11 cellular contexts compared by ENCODE assay signal in the genomic region with DNA sequence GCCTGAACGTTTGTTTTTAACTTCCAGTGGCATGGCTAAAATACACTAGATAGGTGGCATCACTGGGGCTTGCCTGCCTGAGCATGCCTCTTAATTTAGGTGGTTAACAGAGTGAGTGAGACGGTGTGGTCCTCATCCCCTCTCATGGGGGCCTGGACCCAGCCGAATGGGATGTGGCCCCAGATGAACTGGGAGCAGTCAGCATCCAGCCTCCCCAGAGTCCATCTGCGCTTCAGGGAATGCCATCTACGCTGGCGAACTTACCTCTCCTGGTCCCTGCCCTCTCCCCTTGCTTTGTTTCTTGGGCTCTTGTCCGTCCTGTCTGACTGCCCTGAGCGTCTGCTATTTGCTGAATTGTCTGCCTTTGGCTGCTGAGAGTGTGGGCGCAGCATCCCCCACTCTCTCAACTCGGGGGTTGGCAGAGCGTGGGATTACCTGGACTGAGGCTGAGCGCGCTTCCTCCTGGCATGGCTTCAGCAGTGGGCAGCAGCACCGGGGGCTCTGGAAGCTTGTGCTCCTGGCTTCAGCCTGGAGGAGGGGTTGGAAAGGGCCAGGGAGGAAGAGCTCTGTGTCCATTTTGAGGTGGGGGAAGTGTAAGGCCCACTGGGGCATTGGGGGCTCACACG. TPM values are rescaled to one million over a fixed set of nuclear protein-coding genes. Genes with fewer than 3 reads are reported as not detected.
DNase-seq lines count a peak whose midpoint lies in the region; ATAC-seq, FAIRE-seq and TF ChIP-seq lines count a peak whose summit lies in the region.
"Had no signal": no experiment of that assay in that cellular context is flagged by ENCODE, and none has a peak within 500 bp of the region (broad histone marks: within the 10 kb centered on the region; RNA-seq: fewer than 3 reads in every experiment).

No MANE protein-coding gene starts in this region.

- H3K4me2 ChIP-seq in HCT116 (ENCODE audit: low read length) = peak overlapping the region; percentile 70
- peak overlapping the region; percentile 90; the same call in 1 of the 2 replicates for H3K4me2 ChIP-seq in HepG2 (ENCODE audit: low read depth, low read length)
- H3K4me2 ChIP-seq in smooth muscle cell = peak overlapping the region; percentile 93

- H3K27ac ChIP-seq in HCT116 (ENCODE audit: low read depth, low read length) (peak overlapping the region; percentile 76; the same call in 1 of the 2 replicates), HepG2 (ENCODE audit: extremely low read length, insufficient read depth, low read length) (no peak overlapping the region), smooth muscle cell (ENCODE audit: low read depth) (no peak overlapping the region)
- H3K27ac ChIP-seq: left ventricle myocardium inferior had no signal

- peak overlapping the region; percentile 93 for H3K27ac Mint-ChIP-seq in T-helper 17 cell
- H3K27ac Mint-ChIP-seq: stimulated activated naive B cell treated with anti-CD40 and anti-IgM and Interleukin-4, amounts not matched to agents 10 μg/mL and 1 μg/mL and 100 μg/mL, for 72 hours had no signal

- CTCF ChIA-PET in HCT116 (lab: Charles Lee) (no interaction called here), HepG2 (lab: Yijun Ruan, JAX; ENCODE audit: low intra/inter-chr PET ratio, low total read pairs) (no interaction called here)

- TF ChIP-seq POLR2A in HCT116 (IDR thresholded peaks at IDR 0.05; ENCODE audit: borderline replicate concordance, extremely low read depth, insufficient read depth, insufficient read length) = no peak
- no peak for TF ChIP-seq POLR2A in HepG2 (IDR thresholded peaks at IDR 0.05; ENCODE audit: insufficient read depth in 1 of 2, low read depth in 2 of 2, low read length in 2 of 2)

- H4K20me1 ChIP-seq in HCT116 (ENCODE audit: insufficient read depth) (no peaks in the 10 kb centered on the region), HepG2 (ENCODE audit: insufficient read depth, low read length) (peaks cover 14% of the 10 kb centered on the region; the same call in 1 of the 2 replicates), smooth muscle cell (ENCODE audit: low read depth) (peaks cover 67% of the 10 kb centered on the region)

- ATAC-seq in HCT116 (no peak), T-helper 17 cell (no peak), HepG2 (no peak)
- ATAC-seq: stimulated activated naive B cell treated with anti-CD40 and anti-IgM and Interleukin-4, amounts not matched to agents 10 μg/mL and 1 μg/mL and 100 μg/mL, for 72 hours had no signal

- no peaks in the 10 kb centered on the region for H3F3A ChIP-seq in smooth muscle cell (ENCODE audit: low read depth)

- H2AFZ ChIP-seq in HCT116 (ENCODE audit: low read depth, low read length, poor library complexity, severe bottlenecking) (no peak overlapping the region), HepG2 (ENCODE audit: low read length) (no peak overlapping the region), smooth muscle cell (ENCODE audit: low read depth) (no peak overlapping the region)

- TF ChIP-seq CTCF in HCT116 (IDR thresholded peaks at IDR 0.05 in 2 of 3, conservative IDR thresholded peaks at IDR 0.05 in 1 of 3; ENCODE audit: borderline replicate concordance in 1 of 3, insufficient read depth in 1 of 3, low read depth in 2 of 3, low read length in 2 of 3) (no peak), HepG2 (CRISPR knock-in tag; IDR thresholded peaks at IDR 0.05) (no peak), smooth muscle cell (IDR thresholded peaks at IDR 0.05; ENCODE audit: borderline replicate concordance, insufficient read depth, poor library complexity, severe bottlenecking) (no peak)

- BruUV-seq in HCT116 (replicated peaks; lab: Mats Ljungman, UMichigan) = no TSS peak
- BruUV-seq in HepG2 (replicated peaks; lab: Mats Ljungman, UMichigan) = no TSS peak

- FAIRE-seq in HepG2 (lab: Jason Lieb, UNC) = no peak

- H3K4me3 Mint-ChIP-seq in T-helper 17 cell = peak overlapping the region; percentile 98

- no peaks in the 10 kb centered on the region for H3K9me2 ChIP-seq in HCT116 (ENCODE audit: insufficient read depth)

- H3K4me1 ChIP-seq in HCT116 (ENCODE audit: control insufficient read depth in 1 of 2, insufficient read depth in 2 of 2, low read length in 2 of 2) (peaks cover 30 to 41% of the 10 kb centered on the region in 2 experiments), HepG2 (ENCODE audit: insufficient read depth, low read length) (peaks cover 47% of the 10 kb centered on the region), smooth muscle cell (ENCODE audit: low read depth) (peaks cover 6% of the 10 kb centered on the region)

- TF ChIP-seq RAD21 in HCT116 (IDR thresholded peaks at IDR 0.05; ENCODE audit: low read depth) (no peak), HepG2 (CRISPR knock-in tag; IDR thresholded peaks at IDR 0.05) (no peak)

- peaks cover 33% of the 10 kb centered on the region; the same call in 1 of the 2 replicates for H3K79me2 ChIP-seq in HCT116 (ENCODE audit: insufficient read depth, low read length)
- peaks cover 52% of the 10 kb centered on the region for H3K79me2 ChIP-seq in HepG2 (ENCODE audit: insufficient read depth, low read length)
- H3K79me2 ChIP-seq in smooth muscle cell (ENCODE audit: low read depth) = peaks cover 66% of the 10 kb centered on the region

- no peaks in the 10 kb centered on the region for H3K27me3 Mint-ChIP-seq in T-helper 17 cell
- H3K27me3 Mint-ChIP-seq: stimulated activated naive B cell treated with anti-CD40 and anti-IgM and Interleukin-4, amounts not matched to agents 10 μg/mL and 1 μg/mL and 100 μg/mL, for 72 hours had no signal

- no peaks in the 10 kb centered on the region for H3K27me3 ChIP-seq in HCT116 (ENCODE audit: insufficient read depth, low read length)
- H3K27me3 ChIP-seq in HepG2 (ENCODE audit: control insufficient read depth in 1 of 2, insufficient read depth in 2 of 2, low read length in 2 of 2) = no peaks in the 10 kb centered on the region
- no peaks in the 10 kb centered on the region for H3K27me3 ChIP-seq in smooth muscle cell (ENCODE audit: low read depth)
- peaks cover 6% of the 10 kb centered on the region; the same call in 1 of the 2 replicates for H3K27me3 ChIP-seq in H7 (ENCODE audit: control insufficient read depth, insufficient read depth, low read length)

- RAD21 ChIA-PET in HCT116 (lab: Charles Lee; ENCODE audit: low non-redundant PET in 1 of 2, low total read pairs in 2 of 2, uncharacterized antibody in 2 of 2, unreplicated experiment in 2 of 2) = no interaction called here

- H3K4me3 ChIP-seq in HCT116 (replicated peaks in 1 of 2; ENCODE audit: low read depth in 1 of 2, low read length in 2 of 2) (no peak overlapping the region), HepG2 (replicated peaks in 1 of 3; ENCODE audit: insufficient read depth in 1 of 3, low read depth in 2 of 3, low read length in 3 of 3) (no peak overlapping the region), smooth muscle cell (no peak overlapping the region), H7 (ENCODE audit: insufficient read depth, low read depth, low read length) (no peak overlapping the region)

- H3K9me3 ChIP-seq in HCT116 (ENCODE audit: control insufficient read depth in 1 of 2, insufficient read depth in 1 of 2, low read depth in 1 of 2, low read length in 2 of 2) = no peaks in the 10 kb centered on the region
- H3K9me3 ChIP-seq in T-helper 17 cell (ENCODE audit: control insufficient read depth, low read length, poor library complexity, severe bottlenecking) = no peaks in the 10 kb centered on the region
- no peaks in the 10 kb centered on the region for H3K9me3 ChIP-seq in HepG2 (ENCODE audit: low read length)
- no peaks in the 10 kb centered on the region for H3K9me3 ChIP-seq in smooth muscle cell (replicated peaks; ENCODE audit: low read depth)
- H3K9me3 ChIP-seq: left ventricle myocardium inferior had no signal

- WGBS in HepG2 (ENCODE audit: low lambda C conversion rate) = 88% methylated on average over 14 of the region's 15 CpGs
- WGBS in smooth muscle cell (ENCODE audit: low lambda C conversion rate) = 89% methylated on average over 15 of the region's 15 CpGs

- 0 out of 2 replicates have a peak overlapping the region, but pooled peaks have one; percentile 36 for H3K9ac ChIP-seq in HCT116 (ENCODE audit: low read length)
- H3K9ac ChIP-seq in HepG2 (ENCODE audit: insufficient read depth, low read depth, low read length) = no peak overlapping the region
- no peak overlapping the region for H3K9ac ChIP-seq in smooth muscle cell (ENCODE audit: low read depth)

- no peak for DNase-seq in HCT116 (ENCODE audit: low read depth, low spot score)
- no peak for DNase-seq in T-helper 17 cell
- no peak for DNase-seq in HepG2 (ENCODE audit: low spot score)
- DNase-seq in smooth muscle cell (lab: John Stamatoyannopoulos, UW; ENCODE audit: unreplicated experiment) = no peak
- no peak for DNase-seq in H7
- no peak for DNase-seq in SHP77 (lab: John Stamatoyannopoulos, UW)
- no peak for DNase-seq in NCI-H446 treated with DMSO at 0.1 percent for 48 hours (lab: John Stamatoyannopoulos, UW)
- DNase-seq: activated CD4-positive, alpha-beta T cell treated with anti-CD3 and anti-CD28 coated beads, Interleukin-2, amount 50 U/mL, for 1 hour; left ventricle myocardium inferior; stimulated activated naive B cell treated with anti-CD40 and anti-IgM and Interleukin-4, amounts not matched to agents 10 μg/mL and 1 μg/mL and 100 μg/mL, for 72 hours had no signal

- no peaks in the 10 kb centered on the region for H3K36me3 ChIP-seq in HCT116 (ENCODE audit: control insufficient read depth in 1 of 2, insufficient read depth in 2 of 2, low read length in 2 of 2)
- H3K36me3 ChIP-seq in HepG2 (replicated peaks in 1 of 2; ENCODE audit: control insufficient read depth in 1 of 2, insufficient read depth in 2 of 2, low read length in 2 of 2) = peaks cover 3 to 7% of the 10 kb centered on the region in 2 experiments; a peak in 1 of 5 replicates
- no peaks in the 10 kb centered on the region for H3K36me3 ChIP-seq in smooth muscle cell (ENCODE audit: low read depth)
- H3K36me3 ChIP-seq in H7 (replicated peaks; ENCODE audit: control insufficient read depth, insufficient read depth, low read length) = no peaks in the 10 kb centered on the region; the same call in none of the 2 replicates

- H3K36me3 Mint-ChIP-seq in T-helper 17 cell (ENCODE audit: low read depth) = peaks cover 3% of the 10 kb centered on the region

- in situ Hi-C loops in HepG2 (cut with HindIII; ENCODE audit: extremely low pct_ligation_motif_present, low pct_unique_long_range_greater_than_20kb) = no loop called here

- TF ChIP-seq EP300 in HepG2 (IDR thresholded peaks at IDR 0.05; ENCODE audit: low read depth in 2 of 2, low read length in 2 of 2) (no peak), HepG2 (CRISPR knock-in tag; IDR thresholded peaks at IDR 0.05; ENCODE audit: borderline replicate concordance) (no peak)

- H3K4me1 Mint-ChIP-seq in T-helper 17 cell = peaks cover 39% of the 10 kb centered on the region

- POLR2A ChIA-PET in HCT116 (lab: Charles Lee) (interaction anchor here (0.5 kb wide), 1 partner anchor 1409 kb away, joined by 3 read pairs; no protein-coding TSS in a partner anchor), HepG2 (lab: Yijun Ruan, JAX) (interaction anchor here (0.5 to 1.3 kb wide), 2 partner anchors 11 to 33 kb away, joined by 3 read pairs; no protein-coding TSS in a partner anchor)

- intact Hi-C loops in HCT116 (cut with micrococcal nuclease) (loop anchor here (5.0 kb wide), 1 partner anchor 35 kb away; no protein-coding TSS in a partner anchor), HepG2 (cut with micrococcal nuclease; ENCODE audit: unreplicated experiment) (no loop called here)

RNA-seq across cellular contexts. Expression of gene RAB40C, which starts 2.1 kb away (rescaled TPM):
- total RNA-seq in HCT116 (2021; ENCODE audit: unreplicated experiment) = 14.1 TPM
- polyA plus RNA-seq in HCT116 (2012) = 15.1 and 18.8 TPM in 2 replicates
- 10 to 100 TPM; 10.6 to 11.6 TPM for total RNA-seq in T-helper 17 cell
- 8.2 and 11.5 TPM in 2 replicates for total RNA-seq in HepG2 (2016; rRNA removed; fragmentation: Illumina TruSeq; extraction: Trizol)
- 3.9 TPM in 2 replicates for total RNA-seq in HepG2 (2016; cell fraction: cytosol; rRNA removed; fragmentation: Illumina TruSeq; extraction: Trizol; ENCODE audit: low read depth)
- total RNA-seq in HepG2 (2016; cell fraction: insoluble cytoplasmic fraction; rRNA removed; fragmentation: Illumina TruSeq; extraction: Trizol) = 7.7 and 10.5 TPM in 2 replicates
- total RNA-seq in HepG2 (2016; cell fraction: membrane; rRNA removed; fragmentation: Illumina TruSeq; extraction: Trizol) = 9.2 and 9.7 TPM in 2 replicates
- 6.0 and 7.3 TPM in 2 replicates for total RNA-seq in HepG2 (2016; cell fraction: nucleus; rRNA removed; fragmentation: Illumina TruSeq; extraction: Trizol)
- polyA plus RNA-seq in HepG2 (2011; rRNA removed) = 7.7 and 10.6 TPM in 2 replicates
- polyA plus RNA-seq in HepG2 (2011; cell fraction: cytosol; rRNA removed) = 6.0 and 10.4 TPM in 2 replicates
- polyA plus RNA-seq in HepG2 (2011; cell fraction: nucleus; rRNA removed) = 25.9 TPM in 2 replicates
- 7.0 and 9.0 TPM in 2 replicates for polyA plus RNA-seq in HepG2 (2012)
- 2.5 and 2.9 TPM in 2 replicates for polyA plus RNA-seq in HepG2 (2016; cell fraction: cytosol; fragmentation: Illumina TruSeq; extraction: Trizol; ENCODE audit: low read depth)
- polyA plus RNA-seq in HepG2 (2016; cell fraction: insoluble cytoplasmic fraction; fragmentation: Illumina TruSeq; extraction: Trizol; ENCODE audit: low read depth) = 8.9 and 11.2 TPM in 2 replicates
- polyA plus RNA-seq in HepG2 (2016; cell fraction: membrane; fragmentation: Illumina TruSeq; extraction: Trizol; ENCODE audit: low read depth) = 6.5 and 6.8 TPM in 2 replicates
- polyA plus RNA-seq in HepG2 (2016; cell fraction: nucleus; fragmentation: Illumina TruSeq; extraction: Trizol; ENCODE audit: insufficient read depth, low read depth) = 20.2 and 22.4 TPM in 2 replicates
- polyA minus RNA-seq in HepG2 (2011; rRNA and poly(A)+ RNA removed; ENCODE audit: low replicate concordance) = 15.3 and 16.9 TPM in 2 replicates
- 5.5 and 7.3 TPM in 2 replicates for polyA minus RNA-seq in HepG2 (2011; cell fraction: cytosol; rRNA and poly(A)+ RNA removed)
- polyA minus RNA-seq in HepG2 (2011; cell fraction: nucleus; rRNA and poly(A)+ RNA removed) = 3.4 and 4.0 TPM in 2 replicates
- total RNA-seq in smooth muscle cell = 14.7 and 21.2 TPM in 2 replicates
- 27.0 and 28.3 TPM in 2 replicates for polyA plus RNA-seq in smooth muscle cell
- total RNA-seq in H7 (2014; rRNA removed; shearing (Covaris generic)) = 26.3 and 26.4 TPM in 2 replicates

RNA-seq across cellular contexts. Expression of gene PIGQ, which starts 22.2 kb away (rescaled TPM):
- 21.0 TPM for total RNA-seq in HCT116 (2021; ENCODE audit: unreplicated experiment)
- 9.8 and 10.9 TPM in 2 replicates for polyA plus RNA-seq in HCT116 (2012)
- total RNA-seq in T-helper 17 cell = 10 to 100 TPM; 25.6 to 32.4 TPM
- 8.4 and 19.7 TPM in 2 replicates for total RNA-seq in HepG2 (2016; rRNA removed; fragmentation: Illumina TruSeq; extraction: Trizol)
- total RNA-seq in HepG2 (2016; cell fraction: cytosol; rRNA removed; fragmentation: Illumina TruSeq; extraction: Trizol; ENCODE audit: low read depth) = 7.5 and 10.0 TPM in 2 replicates
- total RNA-seq in HepG2 (2016; cell fraction: insoluble cytoplasmic fraction; rRNA removed; fragmentation: Illumina TruSeq; extraction: Trizol) = 7.4 and 18.9 TPM in 2 replicates
- total RNA-seq in HepG2 (2016; cell fraction: membrane; rRNA removed; fragmentation: Illumina TruSeq; extraction: Trizol) = 13.0 and 18.2 TPM in 2 replicates
- 16.8 and 19.0 TPM in 2 replicates for total RNA-seq in HepG2 (2016; cell fraction: nucleus; rRNA removed; fragmentation: Illumina TruSeq; extraction: Trizol)
- 7.7 and 13.6 TPM in 2 replicates for polyA plus RNA-seq in HepG2 (2011; rRNA removed)
- polyA plus RNA-seq in HepG2 (2011; cell fraction: cytosol; rRNA removed) = 7.2 and 11.6 TPM in 2 replicates
- polyA plus RNA-seq in HepG2 (2011; cell fraction: nucleus; rRNA removed) = 70.8 and 80.2 TPM in 2 replicates
- 6.7 and 8.5 TPM in 2 replicates for polyA plus RNA-seq in HepG2 (2012)
- polyA plus RNA-seq in HepG2 (2016; cell fraction: cytosol; fragmentation: Illumina TruSeq; extraction: Trizol; ENCODE audit: low read depth) = 6.3 and 7.2 TPM in 2 replicates
- polyA plus RNA-seq in HepG2 (2016; cell fraction: insoluble cytoplasmic fraction; fragmentation: Illumina TruSeq; extraction: Trizol; ENCODE audit: low read depth) = 6.9 and 8.3 TPM in 2 replicates
- polyA plus RNA-seq in HepG2 (2016; cell fraction: membrane; fragmentation: Illumina TruSeq; extraction: Trizol; ENCODE audit: low read depth) = 10.4 and 10.8 TPM in 2 replicates
- 31.7 and 36.7 TPM in 2 replicates for polyA plus RNA-seq in HepG2 (2016; cell fraction: nucleus; fragmentation: Illumina TruSeq; extraction: Trizol; ENCODE audit: insufficient read depth, low read depth)
- 38.0 and 89.1 TPM in 2 replicates for polyA minus RNA-seq in HepG2 (2011; rRNA and poly(A)+ RNA removed; ENCODE audit: low replicate concordance)
- 8.1 and 11.1 TPM in 2 replicates for polyA minus RNA-seq in HepG2 (2011; cell fraction: cytosol; rRNA and poly(A)+ RNA removed)
- polyA minus RNA-seq in HepG2 (2011; cell fraction: nucleus; rRNA and poly(A)+ RNA removed) = 13.6 and 14.0 TPM in 2 replicates
- 21.0 and 30.1 TPM in 2 replicates for total RNA-seq in smooth muscle cell
- 45.7 and 51.0 TPM in 2 replicates for polyA plus RNA-seq in smooth muscle cell
- 42.2 and 44.6 TPM in 2 replicates for total RNA-seq in H7 (2014; rRNA removed; shearing (Covaris generic))

RNA-seq across cellular contexts. Expression of gene NHLRC4, which starts 25.2 kb away (rescaled TPM):
- 0.22 TPM for total RNA-seq in HCT116 (2021; ENCODE audit: unreplicated experiment)
- polyA plus RNA-seq in HCT116 (2012) = 0.18 TPM in 1 of 2 replicates, not detected in the other
- total RNA-seq in T-helper 17 cell = 1 to 10 TPM in 1 of 2 donors, under 1 TPM in 1; 0.86 to 1.4 TPM
- total RNA-seq in HepG2 (2016; rRNA removed; fragmentation: Illumina TruSeq; extraction: Trizol) = 0.40 and 0.48 TPM in 2 replicates
- total RNA-seq in HepG2 (2016; cell fraction: cytosol; rRNA removed; fragmentation: Illumina TruSeq; extraction: Trizol; ENCODE audit: low read depth) = not detected in 2 replicates
- 0.33 and 0.45 TPM in 2 replicates for total RNA-seq in HepG2 (2016; cell fraction: insoluble cytoplasmic fraction; rRNA removed; fragmentation: Illumina TruSeq; extraction: Trizol)
- total RNA-seq in HepG2 (2016; cell fraction: membrane; rRNA removed; fragmentation: Illumina TruSeq; extraction: Trizol) = 0.10 and 0.22 TPM in 2 replicates
- total RNA-seq in HepG2 (2016; cell fraction: nucleus; rRNA removed; fragmentation: Illumina TruSeq; extraction: Trizol) = 0.22 TPM in 1 of 2 replicates, not detected in the other
- 0.59 and 1.1 TPM in 2 replicates for polyA plus RNA-seq in HepG2 (2011; rRNA removed)
- 0.71 and 1.2 TPM in 2 replicates for polyA plus RNA-seq in HepG2 (2011; cell fraction: cytosol; rRNA removed)
- 1.3 and 1.7 TPM in 2 replicates for polyA plus RNA-seq in HepG2 (2011; cell fraction: nucleus; rRNA removed)
- 1.4 and 1.5 TPM in 2 replicates for polyA plus RNA-seq in HepG2 (2012)
- 0.09 TPM in 1 of 2 replicates, not detected in the other for polyA plus RNA-seq in HepG2 (2016; cell fraction: cytosol; fragmentation: Illumina TruSeq; extraction: Trizol; ENCODE audit: low read depth)
- polyA plus RNA-seq in HepG2 (2016; cell fraction: insoluble cytoplasmic fraction; fragmentation: Illumina TruSeq; extraction: Trizol; ENCODE audit: low read depth) = 0.26 TPM in 2 replicates
- not detected in 2 replicates for polyA plus RNA-seq in HepG2 (2016; cell fraction: membrane; fragmentation: Illumina TruSeq; extraction: Trizol; ENCODE audit: low read depth)
- polyA plus RNA-seq in HepG2 (2016; cell fraction: nucleus; fragmentation: Illumina TruSeq; extraction: Trizol; ENCODE audit: insufficient read depth, low read depth) = not detected in 2 replicates
- polyA minus RNA-seq in HepG2 (2011; rRNA and poly(A)+ RNA removed; ENCODE audit: low replicate concordance) = 1.4 TPM in 1 of 2 replicates, not detected in the other
- 0.40 and 0.88 TPM in 2 replicates for polyA minus RNA-seq in HepG2 (2011; cell fraction: cytosol; rRNA and poly(A)+ RNA removed)
- polyA minus RNA-seq in HepG2 (2011; cell fraction: nucleus; rRNA and poly(A)+ RNA removed) = 0.13 and 0.25 TPM in 2 replicates
- total RNA-seq in smooth muscle cell = 0.18 and 0.63 TPM in 2 replicates
- polyA plus RNA-seq in smooth muscle cell = 0.85 and 2.6 TPM in 2 replicates
- 1.1 TPM in 2 replicates for total RNA-seq in H7 (2014; rRNA removed; shearing (Covaris generic))

RNA-seq across cellular contexts. Expression of gene PRR35, which starts 31.8 kb away (rescaled TPM):
- not detected for total RNA-seq in HCT116 (2021; ENCODE audit: unreplicated experiment)
- polyA plus RNA-seq in HCT116 (2012) = not detected in 2 replicates
- not detected for total RNA-seq in T-helper 17 cell
- total RNA-seq in HepG2 (2016; rRNA removed; fragmentation: Illumina TruSeq; extraction: Trizol) = 0.07 TPM in 1 of 2 replicates, not detected in the other
- not detected in 2 replicates for total RNA-seq in HepG2 (2016; cell fraction: cytosol; rRNA removed; fragmentation: Illumina TruSeq; extraction: Trizol; ENCODE audit: low read depth)
- total RNA-seq in HepG2 (2016; cell fraction: insoluble cytoplasmic fraction; rRNA removed; fragmentation: Illumina TruSeq; extraction: Trizol) = not detected in 2 replicates
- not detected in 2 replicates for total RNA-seq in HepG2 (2016; cell fraction: membrane; rRNA removed; fragmentation: Illumina TruSeq; extraction: Trizol)
- total RNA-seq in HepG2 (2016; cell fraction: nucleus; rRNA removed; fragmentation: Illumina TruSeq; extraction: Trizol) = not detected in 2 replicates
- 0.16 and 0.38 TPM in 2 replicates for polyA plus RNA-seq in HepG2 (2011; rRNA removed)
- polyA plus RNA-seq in HepG2 (2011; cell fraction: cytosol; rRNA removed) = 0.23 and 0.28 TPM in 2 replicates
- 0.81 and 1.2 TPM in 2 replicates for polyA plus RNA-seq in HepG2 (2011; cell fraction: nucleus; rRNA removed)
- polyA plus RNA-seq in HepG2 (2012) = 0.63 and 0.74 TPM in 2 replicates
- polyA plus RNA-seq in HepG2 (2016; cell fraction: cytosol; fragmentation: Illumina TruSeq; extraction: Trizol; ENCODE audit: low read depth) = not detected in 2 replicates
- not detected in 2 replicates for polyA plus RNA-seq in HepG2 (2016; cell fraction: insoluble cytoplasmic fraction; fragmentation: Illumina TruSeq; extraction: Trizol; ENCODE audit: low read depth)
- polyA plus RNA-seq in HepG2 (2016; cell fraction: membrane; fragmentation: Illumina TruSeq; extraction: Trizol; ENCODE audit: low read depth) = not detected in 2 replicates
- polyA plus RNA-seq in HepG2 (2016; cell fraction: nucleus; fragmentation: Illumina TruSeq; extraction: Trizol; ENCODE audit: insufficient read depth, low read depth) = not detected in 2 replicates
- 0.12 TPM in 1 of 2 replicates, not detected in the other for polyA minus RNA-seq in HepG2 (2011; rRNA and poly(A)+ RNA removed; ENCODE audit: low replicate concordance)
- polyA minus RNA-seq in HepG2 (2011; cell fraction: cytosol; rRNA and poly(A)+ RNA removed) = 0.35 and 0.40 TPM in 2 replicates
- not detected in 2 replicates for polyA minus RNA-seq in HepG2 (2011; cell fraction: nucleus; rRNA and poly(A)+ RNA removed)
- not detected in 2 replicates for total RNA-seq in smooth muscle cell
- polyA plus RNA-seq in smooth muscle cell = not detected in 2 replicates
- total RNA-seq in H7 (2014; rRNA removed; shearing (Covaris generic)) = 0.28 and 0.85 TPM in 2 replicates
- total RNA-seq: fibroblast of villous mesenchyme, left ventricle myocardium inferior had no signal

RNA-seq across cellular contexts. Expression of gene WFIKKN1, which starts 38.8 kb away (rescaled TPM):
- total RNA-seq in HCT116 (2021; ENCODE audit: unreplicated experiment) (0.47 TPM), T-helper 17 cell (under 1 TPM; 0.10 to 0.18 TPM), HepG2 (2016; rRNA removed; fragmentation: Illumina TruSeq; extraction: Trizol) (2.4 and 4.9 TPM in 2 replicates), smooth muscle cell (1.5 TPM in 1 of 2 replicates, not detected in the other)
- polyA plus RNA-seq in HCT116 (2012) = 0.17 and 0.26 TPM in 2 replicates
- 0.61 and 0.88 TPM in 2 replicates for total RNA-seq in HepG2 (2016; cell fraction: cytosol; rRNA removed; fragmentation: Illumina TruSeq; extraction: Trizol; ENCODE audit: low read depth)
- total RNA-seq in HepG2 (2016; cell fraction: insoluble cytoplasmic fraction; rRNA removed; fragmentation: Illumina TruSeq; extraction: Trizol) = 2.1 and 4.8 TPM in 2 replicates
- 1.1 and 1.8 TPM in 2 replicates for total RNA-seq in HepG2 (2016; cell fraction: membrane; rRNA removed; fragmentation: Illumina TruSeq; extraction: Trizol)
- total RNA-seq in HepG2 (2016; cell fraction: nucleus; rRNA removed; fragmentation: Illumina TruSeq; extraction: Trizol) = 3.0 and 3.4 TPM in 2 replicates
- polyA plus RNA-seq in HepG2 (2011; rRNA removed) (1.7 and 2.9 TPM in 2 replicates), smooth muscle cell (0.77 and 0.83 TPM in 2 replicates)
- polyA plus RNA-seq in HepG2 (2011; cell fraction: cytosol; rRNA removed) = 2.6 and 4.2 TPM in 2 replicates
- 4.0 and 4.2 TPM in 2 replicates for polyA plus RNA-seq in HepG2 (2011; cell fraction: nucleus; rRNA removed)
- polyA plus RNA-seq in HepG2 (2012) = 1.7 and 2.2 TPM in 2 replicates
- 0.58 and 0.66 TPM in 2 replicates for polyA plus RNA-seq in HepG2 (2016; cell fraction: cytosol; fragmentation: Illumina TruSeq; extraction: Trizol; ENCODE audit: low read depth)
- polyA plus RNA-seq in HepG2 (2016; cell fraction: insoluble cytoplasmic fraction; fragmentation: Illumina TruSeq; extraction: Trizol; ENCODE audit: low read depth) = 2.6 and 2.7 TPM in 2 replicates
- polyA plus RNA-seq in HepG2 (2016; cell fraction: membrane; fragmentation: Illumina TruSeq; extraction: Trizol; ENCODE audit: low read depth) = 0.93 and 1.1 TPM in 2 replicates
- 5.9 and 6.7 TPM in 2 replicates for polyA plus RNA-seq in HepG2 (2016; cell fraction: nucleus; fragmentation: Illumina TruSeq; extraction: Trizol; ENCODE audit: insufficient read depth, low read depth)
- 3.9 and 5.4 TPM in 2 replicates for polyA minus RNA-seq in HepG2 (2011; rRNA and poly(A)+ RNA removed; ENCODE audit: low replicate concordance)
- polyA minus RNA-seq in HepG2 (2011; cell fraction: cytosol; rRNA and poly(A)+ RNA removed) = 3.1 and 4.6 TPM in 2 replicates
- 1.0 and 1.7 TPM in 2 replicates for polyA minus RNA-seq in HepG2 (2011; cell fraction: nucleus; rRNA and poly(A)+ RNA removed)
- total RNA-seq in H7 (2014; rRNA removed; shearing (Covaris generic)) = 4.5 and 5.5 TPM in 2 replicates
